Comparison of ENCODE assay signal across 18 cellular contexts in the genomic region with DNA sequence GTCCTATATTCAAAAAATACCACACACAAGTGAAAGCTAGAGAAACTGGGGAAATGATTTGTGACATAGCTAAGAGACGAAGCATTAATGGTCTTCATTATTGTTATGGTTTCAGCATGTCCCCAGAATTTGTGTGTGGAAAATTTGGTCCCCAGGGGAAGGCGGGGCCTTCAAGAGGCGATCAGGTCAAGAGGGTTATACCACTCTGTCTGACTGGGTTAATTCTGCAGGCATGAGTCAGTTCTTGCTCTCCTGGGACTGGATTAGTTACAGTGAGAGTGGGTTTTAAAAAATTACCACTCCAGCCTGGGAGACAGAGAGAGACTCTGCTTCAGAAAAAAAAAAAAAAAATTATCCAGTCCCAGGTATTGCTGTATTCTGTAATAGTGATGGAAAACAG. TPM values are rescaled to one million over a fixed set of nuclear protein-coding genes. Genes with fewer than 3 reads are reported as not detected.
DNase-seq lines count a peak whose midpoint lies in the region; ATAC-seq and TF ChIP-seq lines count a peak whose summit lies in the region.
"Had no signal": no experiment of that assay in that cellular context is flagged by ENCODE, and none has a peak within 500 bp of the region (broad histone marks: within the 10 kb centered on the region; RNA-seq: fewer than 3 reads in every experiment).

No MANE protein-coding gene starts in this region.

- no peaks in the 10 kb centered on the region for H3K27me3 ChIP-seq in effector memory CD4-positive, alpha-beta T cell (replicated peaks; ENCODE audit: control insufficient read depth, insufficient read depth, low read length, poor library complexity, severe bottlenecking)
- H3K27me3 ChIP-seq in spleen (replicated peaks in 1 of 7), result peaks cover 0 to 51% (median 24%) of the 10 kb centered on the region in 7 donors
- peaks cover 35% of the 10 kb centered on the region for H3K27me3 ChIP-seq in gastroesophageal sphincter

- TF ChIP-seq EP300 in gastroesophageal sphincter (IDR thresholded peaks at IDR 0.05), result no peak

- TF ChIP-seq CTCF in spleen (IDR thresholded peaks at IDR 0.05 in 8 of 11, conservative IDR thresholded peaks at IDR 0.05 in 3 of 11) (no peak), gastroesophageal sphincter (IDR thresholded peaks at IDR 0.05) (no peak)

- no peaks in the 10 kb centered on the region for H3K9me3 ChIP-seq in effector memory CD4-positive, alpha-beta T cell (ENCODE audit: control insufficient read depth, low read length)
- H3K9me3 ChIP-seq in spleen, result peaks cover 0 to 6% (median 0%) of the 10 kb centered on the region in 8 donors
- H3K9me3 ChIP-seq in gastroesophageal sphincter, result no peaks in the 10 kb centered on the region

- 71 to 87% (median 75%) methylated on average over 3 of the region's 3 CpGs for WGBS in spleen, 5 donors
- WGBS in gastroesophageal sphincter (ENCODE audit: low coverage in 1 of 2), 2 donors, result 56 to 88% methylated on average over 3 of the region's 3 CpGs

- no peaks in the 10 kb centered on the region for H3K4me1 ChIP-seq in effector memory CD4-positive, alpha-beta T cell (ENCODE audit: control insufficient read depth, insufficient read depth, low read length, poor library complexity, severe bottlenecking)
- H3K4me1 ChIP-seq in spleen (peaks cover 0 to 7% (median 0%) of the 10 kb centered on the region in 6 donors), gastroesophageal sphincter (peaks cover 0 to 14% (median 0%) of the 10 kb centered on the region in 3 donors)

- no peak overlapping the region for H3K4me3 ChIP-seq in effector memory CD4-positive, alpha-beta T cell (ENCODE audit: insufficient read depth, low read depth, low read length, poor library complexity, severe bottlenecking)
- H3K4me3 ChIP-seq in spleen, result no peak overlapping the region
- no peak overlapping the region for H3K4me3 ChIP-seq in gastroesophageal sphincter

- ATAC-seq in HG03432 (IDR thresholded peaks at IDR 0.05; ENCODE audit: unreplicated experiment), result no peak
- ATAC-seq in gastroesophageal sphincter, result no peak

- DNase-seq in A172 (ENCODE audit: low spot score) (peak; percentile 67), H4 (ENCODE audit: low spot score) (peak; percentile 38), T1000 (lab: John Stamatoyannopoulos, UW) (peak; percentile 8), glomerular visceral epithelial cell (ENCODE audit: extremely low spot score) (peak; percentile 60), spleen (no peak)
- DNase-seq in effector memory CD4-positive, alpha-beta T cell, result no peak
- DNase-seq: activated CD4-positive, CD25-positive, alpha-beta regulatory T cell treated with anti-CD3 and anti-CD28 coated beads, Interleukin-2, amount 50 U/mL, for 72 hours; cortex of kidney; DMS79; NCI-H226 had no signal

- H3K36me3 ChIP-seq in effector memory CD4-positive, alpha-beta T cell (ENCODE audit: control insufficient read depth, insufficient read depth, low read length), result no peaks in the 10 kb centered on the region
- H3K36me3 ChIP-seq in spleen (no peaks in the 10 kb centered on the region), gastroesophageal sphincter (no peaks in the 10 kb centered on the region)

- intact Hi-C loops in spleen (cut with DNase I; ENCODE audit: low total_unique reads), result no loop called here

- no peak overlapping the region for H3K27ac ChIP-seq in effector memory CD4-positive, alpha-beta T cell (ENCODE audit: insufficient read depth, low read length, poor library complexity, severe bottlenecking)
- H3K27ac ChIP-seq in spleen (no peak overlapping the region), gastroesophageal sphincter (no peak overlapping the region)

- no peak for TF ChIP-seq POLR2A in spleen (IDR thresholded peaks at IDR 0.05)
- no peak for TF ChIP-seq POLR2A in gastroesophageal sphincter (IDR thresholded peaks at IDR 0.05)

RNA-seq across cellular contexts. Expression of a gene that starts 2.1 kb away (rescaled TPM):
- total RNA-seq in A172 (2014; rRNA removed; shearing (Covaris generic)), result not detected in 2 replicates
- total RNA-seq in H4 (2014; rRNA removed; shearing (Covaris generic)), result 0.33 TPM in 1 of 2 replicates, not detected in the other
- not detected for total RNA-seq in spleen
- not detected for polyA plus RNA-seq in spleen
- total RNA-seq in gastroesophageal sphincter, result not detected
- total RNA-seq: frontal cortex, mucosa of gallbladder, OCI-LY7, posterior vena cava had no signal
- polyA plus RNA-seq: AG04450, thymus had no signal

Comparison
In these comparisons a context has a peak if more than half of its experiments do, and no peak if none do; other contexts are left out.
1. DNase-seq: peak in A172 (single experiment), H4 (single experiment), T1000 (single experiment) and glomerular visceral epithelial cell (single experiment); none in effector memory CD4-positive, alpha-beta T cell (0 of 3) and spleen (single experiment).